In the genomic region with DNA sequence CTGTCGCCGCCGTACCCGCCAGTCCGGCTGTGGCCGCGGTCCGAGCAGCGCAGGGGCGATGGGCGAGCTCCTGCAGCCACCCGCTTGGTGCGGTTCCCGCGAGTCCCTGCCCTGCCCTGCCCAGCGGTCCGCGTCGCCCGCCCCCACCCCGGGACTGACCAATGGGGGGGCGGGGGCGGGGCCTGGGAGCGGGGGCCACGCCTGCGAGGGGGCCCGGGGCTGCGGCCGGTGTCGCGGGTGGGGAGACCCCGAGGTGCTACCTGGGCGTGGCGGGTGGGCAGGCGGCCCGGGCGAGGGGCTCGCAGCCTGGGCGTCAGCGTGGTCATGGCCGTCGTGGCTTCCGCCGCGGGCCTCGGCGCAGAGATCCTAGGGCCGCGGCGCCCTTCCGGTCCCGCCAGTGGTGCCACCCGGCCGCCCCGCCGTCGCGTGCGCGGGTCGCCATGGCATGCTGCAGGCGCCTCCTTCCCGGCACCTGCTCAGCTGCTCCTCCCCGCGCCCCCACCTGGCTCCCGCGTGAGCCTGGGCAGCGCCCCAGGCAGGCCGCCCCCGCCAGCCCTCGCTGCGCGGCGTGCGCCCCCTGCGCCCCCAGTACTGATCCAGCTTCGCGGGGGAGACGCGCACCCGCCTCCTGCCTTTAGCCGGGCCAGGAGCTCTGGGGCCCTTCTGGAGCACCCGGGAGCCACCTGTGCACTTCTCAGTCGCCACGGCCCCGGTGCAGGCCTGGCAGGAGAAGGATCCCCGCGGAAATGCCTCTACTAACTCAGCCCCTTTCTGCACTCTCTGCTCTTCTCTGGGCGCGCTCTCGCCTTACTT, we compare ENCODE assay signal across 8 cellular contexts. TPM values are rescaled to one million over a fixed set of nuclear protein-coding genes. Genes with fewer than 3 reads are reported as not detected.
DNase-seq lines count a peak whose midpoint lies in the region; ATAC-seq, FAIRE-seq and TF ChIP-seq lines count a peak whose summit lies in the region.

A gene with protein sequence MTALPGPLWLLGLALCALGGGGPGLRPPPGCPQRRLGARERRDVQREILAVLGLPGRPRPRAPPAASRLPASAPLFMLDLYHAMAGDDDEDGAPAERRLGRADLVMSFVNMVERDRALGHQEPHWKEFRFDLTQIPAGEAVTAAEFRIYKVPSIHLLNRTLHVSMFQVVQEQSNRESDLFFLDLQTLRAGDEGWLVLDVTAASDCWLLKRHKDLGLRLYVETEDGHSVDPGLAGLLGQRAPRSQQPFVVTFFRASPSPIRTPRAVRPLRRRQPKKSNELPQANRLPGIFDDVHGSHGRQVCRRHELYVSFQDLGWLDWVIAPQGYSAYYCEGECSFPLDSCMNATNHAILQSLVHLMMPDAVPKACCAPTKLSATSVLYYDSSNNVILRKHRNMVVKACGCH (minus strand): TSS at position 108 of the 813 bp plus-strand sequence. CDS start 380 bp downstream, outside the sequence.

- peak within 1 kb of the TSS; percentile 23 to 68 (median 38); a peak in 6 of 8 replicates for H3K4me3 ChIP-seq in H1 (ENCODE audit: extremely low read depth in 1 of 4, insufficient read depth in 2 of 4, low read depth in 3 of 4, low read length in 4 of 4)

- H3K18ac ChIP-seq in H1 (ENCODE audit: extremely low read depth, low read length), result no peak within 1 kb of the TSS; the same call in 1 of the 2 replicates

- no peaks in the 10 kb centered on the region for H3K36me3 ChIP-seq in H1 (ENCODE audit: control insufficient read depth in 2 of 4, insufficient read depth in 4 of 4, low read length in 3 of 4)

- peak within 1 kb of the TSS; percentile 38 for H3K4ac ChIP-seq in H1 (replicated peaks; ENCODE audit: insufficient read length, low read depth, low read length)

- FAIRE-seq in H1 (lab: Jason Lieb, UNC), result no peak

- POLR2A ChIA-PET in H1 (lab: Charles Lee; ENCODE audit: partially characterized antibody), result interaction anchor here (0.7 to 1.9 kb wide), 4 partner anchors 9 to 113 kb away, joined by 3 to 5 read pairs (median 3); no protein-coding TSS in a partner anchor

- peak; percentile 66 for DNase-seq in GM03348 (ENCODE audit: low spot score)
- peak; percentile 42 for DNase-seq in NCI-H226
- peak; percentile 79 for DNase-seq in activated CD4-positive, alpha-beta T cell treated with anti-CD3 and anti-CD28 coated beads, Interleukin-2, amount 10 ng/mL, durations not matched to agents 24 days and 14 days
- peak in 1 of 2 experiments; percentile 75 for DNase-seq in H1 (ENCODE audit: low read depth in 1 of 2, low spot score in 2 of 2)
- DNase-seq in mucosa of gallbladder (ENCODE audit: low spot score), result peak; percentile 19
- peak; percentile 54 for DNase-seq in stimulated activated naive CD8-positive, alpha-beta T cell treated with anti-CD3 and anti-CD28 coated beads, Interleukin-15, Interleukin-2, amounts not matched to agents 100 U/mL and 50 U/mL, for 24 hours

- peak within 1 kb of the TSS; percentile 45 to 77 for H3K4me2 ChIP-seq in H1 (ENCODE audit: insufficient read depth in 1 of 2, low read depth in 2 of 2, low read length in 2 of 2)

- no peaks in the 10 kb centered on the region for H3K4me1 ChIP-seq in H1 (replicated peaks in 1 of 4; ENCODE audit: control insufficient read depth in 3 of 4, insufficient read depth in 4 of 4, low read length in 3 of 4)

- H2AK5ac ChIP-seq in H1 (ENCODE audit: low read depth, low read length), result no peak within 1 kb of the TSS

- intact Hi-C loops in activated CD4-positive, alpha-beta T cell treated with anti-CD3 and anti-CD28 coated beads, Interleukin-2, amount 10 ng/mL, durations not matched to agents 24 days and 14 days (cut with micrococcal nuclease), result no loop called here

- no peak within 1 kb of the TSS for H4K91ac ChIP-seq in H1 (replicated peaks; ENCODE audit: insufficient read length, low read length)

- H3K9me3 Mint-ChIP-seq in activated CD4-positive, alpha-beta T cell treated with anti-CD3 and anti-CD28 coated beads, Interleukin-2, amount 10 ng/mL, durations not matched to agents 24 days and 14 days, result no peaks in the 10 kb centered on the region

- no peak within 1 kb of the TSS for H4K5ac ChIP-seq in H1 (ENCODE audit: insufficient read length, low read depth, low read length)

- H3K27ac Mint-ChIP-seq in activated CD4-positive, alpha-beta T cell treated with anti-CD3 and anti-CD28 coated beads, Interleukin-2, amount 10 ng/mL, durations not matched to agents 24 days and 14 days, result peak within 1 kb of the TSS; percentile 81

- no peak within 1 kb of the TSS for H3K14ac ChIP-seq in H1 (ENCODE audit: insufficient read length)

- H2BK120ac ChIP-seq in H1 (replicated peaks; ENCODE audit: low read depth, low read length), result no peak within 1 kb of the TSS

- peaks cover 2% of the 10 kb centered on the region for H3K36me3 Mint-ChIP-seq in activated CD4-positive, alpha-beta T cell treated with anti-CD3 and anti-CD28 coated beads, Interleukin-2, amount 10 ng/mL, durations not matched to agents 24 days and 14 days (ENCODE audit: low read depth)

- H3K79me1 ChIP-seq in H1 (ENCODE audit: low read depth, low read length), result no peaks in the 10 kb centered on the region

- peak within 1 kb of the TSS; percentile 83 for H3K4me3 Mint-ChIP-seq in activated CD4-positive, alpha-beta T cell treated with anti-CD3 and anti-CD28 coated beads, Interleukin-2, amount 10 ng/mL, durations not matched to agents 24 days and 14 days

- H3K9me3 ChIP-seq in H1 (ENCODE audit: insufficient read depth in 2 of 2, low read depth in 1 of 2, low read length in 1 of 2), result no peaks in the 10 kb centered on the region

- no peak within 1 kb of the TSS for H3K9ac ChIP-seq in H1 (replicated peaks in 1 of 4; ENCODE audit: extremely low read depth in 1 of 4, low read depth in 3 of 4, low read length in 3 of 4)

- peak within 1 kb of the TSS; percentile 85; the same call in 1 of the 2 replicates for H4K8ac ChIP-seq in H1 (ENCODE audit: extremely low read depth, insufficient read depth, low read length)

- H3K56ac ChIP-seq in H1 (replicated peaks; ENCODE audit: insufficient read length, low read depth, low read length), result no peak within 1 kb of the TSS

- no peak for TF ChIP-seq POLR2A in H1 (IDR thresholded peaks at IDR 0.05; ENCODE audit: control extremely low read depth in 1 of 2, low read depth in 2 of 2, low read length in 2 of 2)

- WGBS in H1 (ENCODE audit: extremely low coverage in 1 of 2, insufficient coverage in 1 of 2, insufficient read length in 1 of 2, insufficient replicate concordance in 2 of 2, low coverage in 1 of 2, low lambda C conversion rate in 2 of 2, missing lambda C conversion rate in 1 of 2), 2 experiments, result 1% methylated on average over 24 of the region's 91 CpGs; no CpG with 5 or more reads in 1 of the 2 experiments

- H4K20me1 ChIP-seq in H1 (replicated peaks in 1 of 2; ENCODE audit: control insufficient read depth in 1 of 2, insufficient read depth in 2 of 2, low read length in 2 of 2), result peaks cover 0 to 4% of the 10 kb centered on the region in 2 experiments

- H3K23ac ChIP-seq in H1 (ENCODE audit: insufficient read length), result no peak within 1 kb of the TSS

- no peak within 1 kb of the TSS for H2BK5ac ChIP-seq in H1 (ENCODE audit: low read depth, low read length)

- H3K27ac ChIP-seq in H1 (ENCODE audit: low read depth, low read length), result no peak within 1 kb of the TSS

- CTCF ChIA-PET in H1 (lab: Charles Lee; ENCODE audit: partially characterized antibody), result interaction anchor here (0.6 to 1.7 kb wide), 3 partner anchors 9 to 69 kb away, joined by 3 to 7 read pairs (median 5); no protein-coding TSS in a partner anchor

- TF ChIP-seq RAD21 in H1 (IDR thresholded peaks at IDR 0.05 in 1 of 2, conservative IDR thresholded peaks at IDR 0.05 in 1 of 2; ENCODE audit: low read depth in 2 of 2, low read length in 2 of 2), result no peak

- no peak within 1 kb of the TSS for H2BK12ac ChIP-seq in H1 (ENCODE audit: low read depth, low read length)

- no peak within 1 kb of the TSS for H2BK20ac ChIP-seq in H1 (ENCODE audit: low read length)

- H3K79me2 ChIP-seq in H1 (ENCODE audit: control insufficient read depth in 1 of 2, insufficient read depth in 2 of 2, low read length in 2 of 2), result no peaks in the 10 kb centered on the region

- H3K27me3 Mint-ChIP-seq in activated CD4-positive, alpha-beta T cell treated with anti-CD3 and anti-CD28 coated beads, Interleukin-2, amount 10 ng/mL, durations not matched to agents 24 days and 14 days, result peaks cover 40% of the 10 kb centered on the region

- TF ChIP-seq EP300 in H1 (IDR thresholded peaks at IDR 0.05; ENCODE audit: borderline replicate concordance in 1 of 2, low read depth in 2 of 2, low read length in 2 of 2), result no peak

- no peak for TF ChIP-seq CTCF in H1 (IDR thresholded peaks at IDR 0.05; ENCODE audit: control extremely low read depth in 1 of 3, insufficient read depth in 1 of 3, low read depth in 1 of 3, low read length in 3 of 3)

- H2AFZ ChIP-seq in H1 (ENCODE audit: low read length), result peak within 1 kb of the TSS; percentile 40; the same call in 1 of the 2 replicates

- H3K27me3 ChIP-seq in H1 (replicated peaks in 1 of 4; ENCODE audit: control insufficient read depth in 3 of 4, extremely low read depth in 1 of 4, insufficient read depth in 3 of 4, low read length in 3 of 4), result peaks cover 34 to 62% (median 47%) of the 10 kb centered on the region in 4 experiments

- H3K23me2 ChIP-seq in H1 (ENCODE audit: low read depth, low read length), result peaks cover 7% of the 10 kb centered on the region; the same call in 1 of the 2 replicates

- no peak within 1 kb of the TSS for H2BK15ac ChIP-seq in H1 (ENCODE audit: low read length)

- peaks cover 6% of the 10 kb centered on the region for H3K4me1 Mint-ChIP-seq in activated CD4-positive, alpha-beta T cell treated with anti-CD3 and anti-CD28 coated beads, Interleukin-2, amount 10 ng/mL, durations not matched to agents 24 days and 14 days

- ATAC-seq in HG02763 (IDR thresholded peaks at IDR 0.05; ENCODE audit: unreplicated experiment) (peak; percentile 60), HG03342 (IDR thresholded peaks at IDR 0.05; ENCODE audit: unreplicated experiment) (no peak)
- ATAC-seq in stimulated activated naive CD8-positive, alpha-beta T cell treated with anti-CD3 and anti-CD28 coated beads, Interleukin-15, Interleukin-2, amounts not matched to agents 100 U/mL and 50 U/mL, for 24 hours, result peak; percentile 74

TF ChIP-seq in H1, 55 proteins besides CTCF, POLR2A, EP300 and RAD21 (continues in another document):
- TF ChIP-seq CBX8 (IDR thresholded peaks at IDR 0.05; ENCODE audit: borderline replicate concordance, low read depth, low read length) (no peak), MAFK (IDR thresholded peaks at IDR 0.05; ENCODE audit: low read depth, low read length) (no peak)

RNA-seq across cellular contexts. Expression of the gene that starts here (rescaled TPM):
- total RNA-seq in activated CD4-positive, alpha-beta T cell treated with anti-CD3 and anti-CD28 coated beads, Interleukin-2, amount 10 ng/mL, durations not matched to agents 24 days and 14 days, result 0.37 and 0.43 TPM in 2 replicates
- 0.37 and 0.54 TPM in 2 replicates for total RNA-seq in H1 (2021; fragmentation: NEBNext Ultra II Directional; extraction: Animal tissue kit (Norgen Biotek cat#: 25700))
- 0.50 and 0.52 TPM in 2 replicates for polyA plus RNA-seq in H1 (2011; rRNA removed)
- 0.49 TPM for polyA plus RNA-seq in H1 (2011; cell fraction: cytosol; rRNA removed)
- polyA plus RNA-seq in H1 (2011; cell fraction: nucleus; rRNA removed), result 0.58 TPM
- polyA plus RNA-seq in H1 (2012, experiment 1 of 2), result 0.44 to 0.70 TPM (median 0.60 TPM) in 4 replicates
- 0.25 TPM for polyA plus RNA-seq in H1 (2012, experiment 2 of 2)
- polyA plus RNA-seq in H1 (2013, experiment 1 of 2), result 0.49 TPM
- polyA plus RNA-seq in H1 (2013, experiment 2 of 2), result 0.53 TPM
- 0.63 TPM in 2 replicates for polyA minus RNA-seq in H1 (2011; rRNA and poly(A)+ RNA removed)
- polyA minus RNA-seq in H1 (2011; cell fraction: cytosol; rRNA and poly(A)+ RNA removed), result 0.59 TPM
- polyA minus RNA-seq in H1 (2011; cell fraction: nucleus; rRNA and poly(A)+ RNA removed), result 0.40 TPM
- total RNA-seq in mucosa of gallbladder, result 1.8 TPM

Comparison
In these comparisons a context has a peak if more than half of its experiments do, and no peak if none do; other contexts are left out.
1. Peak in DNase-seq in activated CD4-positive, alpha-beta T cell treated with anti-CD3 and anti-CD28 coated beads, Interleukin-2, amount 10 ng/mL, durations not matched to agents 24 days and 14 days; RNA of the gene not detected or under 1 TPM.